Comparison of ENCODE assay signal across 1 cellular context in genomic region chr17:81339502-81340296, GRCh38.
TF ChIP-seq lines count a peak whose summit lies in the region.

No MANE protein-coding gene starts in this region.

TF ChIP-seq in A549, 52 proteins besides CTCF, POLR2A, EP300 and RAD21 (continued from another document):
- TF ChIP-seq RCOR1 (IDR thresholded peaks at IDR 0.05; ENCODE audit: low read depth, low read length) (no peak), GATA3 (IDR thresholded peaks at IDR 0.05; ENCODE audit: borderline replicate concordance) (0 out of 2 replicates have a peak, but pooled peaks have one; percentile 13), MAX (IDR thresholded peaks at IDR 0.05) (peak; percentile 24; the same call in 1 of the 2 replicates)
